ENCODE assay signal across 19 cellular contexts in the genomic region with DNA sequence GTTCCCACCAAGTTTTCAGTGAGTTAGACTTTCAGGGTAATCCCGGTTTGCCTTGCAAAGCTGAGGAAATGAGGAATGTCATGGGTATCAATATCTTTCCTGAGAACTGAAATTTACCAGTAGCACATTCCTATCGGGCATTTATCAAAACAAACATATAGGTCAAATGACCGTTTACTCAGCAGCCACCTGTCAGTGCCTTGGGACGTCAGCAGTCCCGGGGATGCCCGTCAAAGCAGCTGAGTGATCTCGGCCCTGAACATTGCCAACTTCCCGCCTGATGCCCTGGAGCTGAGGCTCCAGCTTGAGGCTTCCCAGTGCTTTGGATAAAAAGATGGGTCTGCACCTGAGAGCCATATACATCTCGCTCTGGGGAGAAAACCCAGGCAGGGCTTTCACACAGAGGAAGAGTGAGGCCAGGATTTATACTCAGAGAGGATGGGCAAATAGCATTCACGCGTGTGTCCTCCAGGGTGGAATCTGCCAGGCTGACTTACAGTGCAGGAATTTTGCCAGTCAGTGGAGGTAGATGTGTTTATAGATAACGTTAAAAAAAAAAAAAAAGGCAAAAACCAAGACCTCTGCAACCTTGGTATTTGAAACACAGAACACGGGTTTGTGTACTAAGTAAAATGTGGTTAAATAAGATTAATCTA.
DNase-seq lines count a peak whose midpoint lies in the region; ATAC-seq, FAIRE-seq and TF ChIP-seq lines count a peak whose summit lies in the region.
"Had no signal": no experiment of that assay in that cellular context is flagged by ENCODE, and none has a peak within 500 bp of the region (broad histone marks: within the 10 kb centered on the region; RNA-seq: fewer than 3 reads in every experiment).

No MANE protein-coding gene starts in this region.

- H3K27me3 Mint-ChIP-seq in neural progenitor cell (ENCODE audit: insufficient read depth, low read depth), result peaks cover 8% of the 10 kb centered on the region

- peaks cover 41% of the 10 kb centered on the region for H3K4me1 ChIP-seq in muscle layer of colon (ENCODE audit: insufficient read depth, low read length)
- H3K4me1 ChIP-seq in neural progenitor cell, result peaks cover 4% of the 10 kb centered on the region

- H3K9me3 ChIP-seq in muscle layer of colon (ENCODE audit: low read length), result no peaks in the 10 kb centered on the region
- H3K9me3 ChIP-seq in neural progenitor cell (ENCODE audit: low read depth), result no peaks in the 10 kb centered on the region

- peak; percentile 28 for DNase-seq in EL
- peak; percentile 60 for DNase-seq in NCI-H510A (lab: John Stamatoyannopoulos, UW)
- peak; percentile 8 for DNase-seq in bronchial epithelial cell (ENCODE audit: low read depth)
- no peak for DNase-seq in ureter (ENCODE audit: low spot score)
- no peak for DNase-seq in neural progenitor cell (ENCODE audit: low spot score)
- no peak for DNase-seq in RKO (ENCODE audit: low spot score)
- DNase-seq: activated CD4-positive, alpha-beta T cell treated with anti-CD3 and anti-CD28 coated beads for 48 hours; activated naive CD8-positive, alpha-beta T cell treated with anti-CD3 and anti-CD28 coated beads, Interleukin-2, amount 10 ng/mL, durations not matched to agents 7 days and 5 days; activated T-cell treated with anti-CD3 and anti-CD28 coated beads, Interleukin-2, amount 50 U/mL, for 1 hour; CD4-positive, alpha-beta T cell; H9; left ventricle myocardium inferior; nucleus accumbens; stimulated activated naive CD4-positive, alpha-beta T cell treated with Interleukin-2 at 50 U/mL for 16 hours had no signal

- H3K9ac ChIP-seq in muscle layer of colon (ENCODE audit: low read length) (no peak overlapping the region), neural progenitor cell (no peak overlapping the region)

- no peaks in the 10 kb centered on the region for H3F3A ChIP-seq in neural progenitor cell (ENCODE audit: low read depth)

- no peak overlapping the region for H3K27ac Mint-ChIP-seq in neural progenitor cell
- H3K27ac Mint-ChIP-seq: activated naive CD8-positive, alpha-beta T cell treated with anti-CD3 and anti-CD28 coated beads, Interleukin-2, amount 10 ng/mL, durations not matched to agents 7 days and 5 days; CD4-positive, alpha-beta T cell; H9 had no signal

- H3K9me3 Mint-ChIP-seq in neural progenitor cell, result no peaks in the 10 kb centered on the region
- H3K9me3 Mint-ChIP-seq: activated naive CD8-positive, alpha-beta T cell treated with anti-CD3 and anti-CD28 coated beads, Interleukin-2, amount 10 ng/mL, durations not matched to agents 7 days and 5 days; central memory CD8-positive, alpha-beta T cell; H9 had no signal

- H3K4me3 ChIP-seq in bronchial epithelial cell (ENCODE audit: low read depth, low read length) (no peak overlapping the region), muscle layer of colon (ENCODE audit: low read depth in 1 of 2, low read length in 2 of 2) (no peak overlapping the region), neural progenitor cell (no peak overlapping the region)
- H3K4me3 ChIP-seq: left ventricle myocardium inferior, skin epidermis had no signal

- H3K27me3 ChIP-seq in bronchial epithelial cell (ENCODE audit: control insufficient read depth, insufficient read depth, low read length) (no peaks in the 10 kb centered on the region), muscle layer of colon (ENCODE audit: control insufficient read depth in 1 of 2, insufficient read depth in 2 of 2, low read length in 2 of 2) (no peaks in the 10 kb centered on the region), neural progenitor cell (no peaks in the 10 kb centered on the region)

- H3K4me2 ChIP-seq in neural progenitor cell, result no peak overlapping the region

- TF ChIP-seq CTCF in bronchial epithelial cell (IDR thresholded peaks at IDR 0.05; ENCODE audit: insufficient read depth, low read length, severe bottlenecking) (no peak), neural progenitor cell (IDR thresholded peaks at IDR 0.05) (no peak)

- no peaks in the 10 kb centered on the region for H4K20me1 ChIP-seq in neural progenitor cell (ENCODE audit: low read depth)

- H3K4me1 Mint-ChIP-seq in neural progenitor cell, result peaks cover 21% of the 10 kb centered on the region
- H3K4me1 Mint-ChIP-seq: central memory CD8-positive, alpha-beta T cell had no signal

- H3K36me3 Mint-ChIP-seq in neural progenitor cell, result no peaks in the 10 kb centered on the region
- H3K36me3 Mint-ChIP-seq: activated naive CD8-positive, alpha-beta T cell treated with anti-CD3 and anti-CD28 coated beads, Interleukin-2, amount 10 ng/mL, durations not matched to agents 7 days and 5 days had no signal

- ATAC-seq in GM21447 (IDR thresholded peaks at IDR 0.05; ENCODE audit: unreplicated experiment), result no peak

- FAIRE-seq in bronchial epithelial cell (lab: Jason Lieb, UNC), result no peak

- H3K79me2 ChIP-seq in neural progenitor cell (ENCODE audit: low read depth), result no peaks in the 10 kb centered on the region

- H3K27ac ChIP-seq in muscle layer of colon (ENCODE audit: low read depth, low read length) (peak overlapping the region; percentile 39), neural progenitor cell (no peak overlapping the region)
- H3K27ac ChIP-seq: epithelial cell of prostate, left ventricle myocardium inferior, skin epidermis had no signal

- H2AFZ ChIP-seq in neural progenitor cell (replicated peaks), result no peak overlapping the region

- H3K36me3 ChIP-seq in bronchial epithelial cell (ENCODE audit: control insufficient read depth, insufficient read depth, low read length) (no peaks in the 10 kb centered on the region), muscle layer of colon (ENCODE audit: insufficient read depth, low read length) (no peaks in the 10 kb centered on the region), neural progenitor cell (no peaks in the 10 kb centered on the region)
- H3K36me3 ChIP-seq: left ventricle myocardium inferior had no signal

- H3K4me3 Mint-ChIP-seq in neural progenitor cell, result no peak overlapping the region
- H3K4me3 Mint-ChIP-seq: activated naive CD8-positive, alpha-beta T cell treated with anti-CD3 and anti-CD28 coated beads, Interleukin-2, amount 10 ng/mL, durations not matched to agents 7 days and 5 days; CD4-positive, alpha-beta T cell; central memory CD8-positive, alpha-beta T cell; H9 had no signal

Comparison
In these comparisons a context has a peak if more than half of its experiments do, and no peak if none do; other contexts are left out.
1. DNase-seq: peak in EL (single experiment), NCI-H510A (single experiment) and bronchial epithelial cell (single experiment); none in ureter (single experiment), neural progenitor cell (single experiment) and RKO (single experiment).